27 cellular contexts compared by ENCODE assay signal in genomic region chr3:196003611-196004010, GRCh38.
"Had no signal": no experiment of that assay in that cellular context is flagged by ENCODE, and none has a peak within 500 bp of the region (broad histone marks: within the 10 kb centered on the region; RNA-seq: fewer than 3 reads in every experiment).

No MANE protein-coding gene starts in this region.

- H3K4me3 ChIP-seq: ascending aorta, breast epithelium, cardiac muscle cell, esophagus squamous epithelium, gastroesophageal sphincter had no signal

- H3K9me3 Mint-ChIP-seq: activated CD4-positive, alpha-beta memory T cell treated with anti-CD3 and anti-CD28 coated beads for 36 hours; activated naive CD4-positive, alpha-beta T cell treated with anti-CD3 and anti-CD28 coated beads, Interleukin-2, amount 10 ng/mL, durations not matched to agents 7 days and 5 days; activated naive CD4-positive, alpha-beta T cell treated with anti-CD3 and anti-CD28 coated beads, Interleukin-2, amount 50 U/mL, for 72 hours; activated naive CD8-positive, alpha-beta T cell treated with anti-CD3 and anti-CD28 coated beads, Interleukin-2, amount 10 ng/mL, durations not matched to agents 7 days and 5 days; activated T-cell treated with anti-CD3 and anti-CD28 coated beads, Interleukin-2, amount 50 U/mL, for 24 hours; activated T-cell treated with anti-CD3 and anti-CD28 coated beads, Interleukin-2, amount 50 U/mL, for 72 hours; central memory CD8-positive, alpha-beta T cell; effector memory CD8-positive, alpha-beta T cell had no signal

- H3K27ac Mint-ChIP-seq: activated CD4-positive, alpha-beta memory T cell treated with anti-CD3 and anti-CD28 coated beads for 36 hours; activated CD8-positive, alpha-beta memory T cell treated with anti-CD3 and anti-CD28 coated beads, Interleukin-2, amount 10 ng/mL, durations not matched to agents 7 days and 5 days; activated naive CD4-positive, alpha-beta T cell treated with anti-CD3 and anti-CD28 coated beads, Interleukin-2, amount 10 ng/mL, durations not matched to agents 7 days and 5 days; activated naive CD4-positive, alpha-beta T cell treated with anti-CD3 and anti-CD28 coated beads, Interleukin-2, amount 50 U/mL, for 72 hours; activated naive CD8-positive, alpha-beta T cell treated with anti-CD3 and anti-CD28 coated beads, Interleukin-2, amount 10 ng/mL, durations not matched to agents 7 days and 5 days; activated T-cell treated with anti-CD3 and anti-CD28 coated beads, Interleukin-2, amount 50 U/mL, for 24 hours; activated T-cell treated with anti-CD3 and anti-CD28 coated beads, Interleukin-2, amount 50 U/mL, for 72 hours; brain; effector memory CD8-positive, alpha-beta T cell had no signal

- H3K4me1 Mint-ChIP-seq: activated CD8-positive, alpha-beta memory T cell treated with anti-CD3 and anti-CD28 coated beads, Interleukin-2, amount 10 ng/mL, durations not matched to agents 7 days and 5 days; activated naive CD4-positive, alpha-beta T cell treated with anti-CD3 and anti-CD28 coated beads, Interleukin-2, amount 10 ng/mL, durations not matched to agents 7 days and 5 days; activated naive CD8-positive, alpha-beta T cell treated with anti-CD3 and anti-CD28 coated beads, Interleukin-2, amount 10 ng/mL, durations not matched to agents 7 days and 5 days; brain; central memory CD8-positive, alpha-beta T cell had no signal

- H3K27me3 ChIP-seq: ascending aorta, breast epithelium, cardiac muscle cell had no signal

- DNase-seq: activated CD4-positive, alpha-beta memory T cell treated with anti-CD3 and anti-CD28 coated beads for 36 hours; activated CD4-positive, alpha-beta T cell treated with anti-CD3 and anti-CD28 coated beads for 1 hour; activated CD4-positive, alpha-beta T cell treated with anti-CD3 and anti-CD28 coated beads for 48 hours; activated CD8-positive, alpha-beta memory T cell treated with anti-CD3 and anti-CD28 coated beads, Interleukin-2, amount 10 ng/mL, durations not matched to agents 7 days and 5 days; activated CD8-positive, alpha-beta memory T cell treated with anti-CD3 and anti-CD28 coated beads, Interleukin-2, amount 50 U/mL, for 48 hours; activated gamma-delta T cell; activated naive CD4-positive, alpha-beta T cell; activated naive CD4-positive, alpha-beta T cell treated with anti-CD3 and anti-CD28 coated beads, Interleukin-2, amount 10 ng/mL, durations not matched to agents 7 days and 5 days; activated naive CD8-positive, alpha-beta T cell treated with anti-CD3 and anti-CD28 coated beads, Interleukin-2, amount 10 ng/mL, durations not matched to agents 7 days and 5 days; activated T-cell treated with anti-CD3 and anti-CD28 coated beads for 4 hours; activated T-cell treated with anti-CD3 and anti-CD28 coated beads, Interleukin-2, amount 50 U/mL, for 24 hours; activated T-cell treated with anti-CD3 and anti-CD28 coated beads, Interleukin-2, amount 50 U/mL, for 72 hours; cortex of kidney; dermis blood vessel endothelial cell; effector CD4-positive, alpha-beta T cell; effector memory CD8-positive, alpha-beta T cell; erythroblast; esophagus squamous epithelium; foreskin melanocyte; T-helper 2 cell had no signal

- H3K27ac ChIP-seq: ascending aorta, breast epithelium, cardiac muscle cell, esophagus squamous epithelium, gastroesophageal sphincter had no signal

- ATAC-seq: activated CD8-positive, alpha-beta memory T cell treated with anti-CD3 and anti-CD28 coated beads, Interleukin-2, amount 10 ng/mL, durations not matched to agents 7 days and 5 days; activated naive CD4-positive, alpha-beta T cell treated with anti-CD3 and anti-CD28 coated beads, Interleukin-2, amount 50 U/mL, for 72 hours; activated T-cell treated with anti-CD3 and anti-CD28 coated beads, Interleukin-2, amount 50 U/mL, for 72 hours; effector memory CD8-positive, alpha-beta T cell; gastroesophageal sphincter had no signal

- H3K4me1 ChIP-seq: ascending aorta, breast epithelium, gastroesophageal sphincter had no signal

- H3K9me3 ChIP-seq: ascending aorta, breast epithelium, esophagus squamous epithelium, gastroesophageal sphincter had no signal

- H3K36me3 ChIP-seq: ascending aorta, breast epithelium, cardiac muscle cell, esophagus squamous epithelium, gastroesophageal sphincter had no signal

- H3K36me3 Mint-ChIP-seq: activated CD4-positive, alpha-beta memory T cell treated with anti-CD3 and anti-CD28 coated beads for 36 hours; activated CD8-positive, alpha-beta memory T cell treated with anti-CD3 and anti-CD28 coated beads, Interleukin-2, amount 10 ng/mL, durations not matched to agents 7 days and 5 days; activated naive CD4-positive, alpha-beta T cell treated with anti-CD3 and anti-CD28 coated beads, Interleukin-2, amount 10 ng/mL, durations not matched to agents 7 days and 5 days; activated naive CD4-positive, alpha-beta T cell treated with anti-CD3 and anti-CD28 coated beads, Interleukin-2, amount 50 U/mL, for 72 hours; activated naive CD8-positive, alpha-beta T cell treated with anti-CD3 and anti-CD28 coated beads, Interleukin-2, amount 10 ng/mL, durations not matched to agents 7 days and 5 days; brain had no signal

- H3K4me3 Mint-ChIP-seq: activated CD4-positive, alpha-beta memory T cell treated with anti-CD3 and anti-CD28 coated beads for 36 hours; activated CD8-positive, alpha-beta memory T cell treated with anti-CD3 and anti-CD28 coated beads, Interleukin-2, amount 10 ng/mL, durations not matched to agents 7 days and 5 days; activated naive CD4-positive, alpha-beta T cell treated with anti-CD3 and anti-CD28 coated beads, Interleukin-2, amount 10 ng/mL, durations not matched to agents 7 days and 5 days; activated naive CD8-positive, alpha-beta T cell treated with anti-CD3 and anti-CD28 coated beads, Interleukin-2, amount 10 ng/mL, durations not matched to agents 7 days and 5 days; activated T-cell treated with anti-CD3 and anti-CD28 coated beads, Interleukin-2, amount 50 U/mL, for 24 hours; activated T-cell treated with anti-CD3 and anti-CD28 coated beads, Interleukin-2, amount 50 U/mL, for 72 hours; brain; central memory CD8-positive, alpha-beta T cell; effector memory CD8-positive, alpha-beta T cell had no signal
